Comparison of ENCODE assay signal across 12 cellular contexts in genomic region chr16:48367443-48368049, GRCh38. TPM values are rescaled to one million over a fixed set of nuclear protein-coding genes. Genes with fewer than 3 reads are reported as not detected.
DNase-seq lines count a peak whose midpoint lies in the region; ATAC-seq, FAIRE-seq and TF ChIP-seq lines count a peak whose summit lies in the region.
"Had no signal": no experiment of that assay in that cellular context is flagged by ENCODE, and none has a peak within 500 bp of the region (broad histone marks: within the 10 kb centered on the region; RNA-seq: fewer than 3 reads in every experiment).

No MANE protein-coding gene starts in this region.

- TF ChIP-seq CTCF in Loucy (conservative IDR thresholded peaks at IDR 0.05; ENCODE audit: low read length) (no peak), astrocyte (IDR thresholded peaks at IDR 0.05; ENCODE audit: insufficient read depth, low read depth, low read length) (no peak), neural cell (IDR thresholded peaks at IDR 0.05; ENCODE audit: poor library complexity, severe bottlenecking) (no peak)

- no peaks in the 10 kb centered on the region for H3K36me3 ChIP-seq in Loucy (ENCODE audit: insufficient read depth, low read length)
- no peaks in the 10 kb centered on the region for H3K36me3 ChIP-seq in astrocyte (ENCODE audit: insufficient read depth, low read length)
- no peaks in the 10 kb centered on the region for H3K36me3 ChIP-seq in neural cell (ENCODE audit: insufficient read depth, low read length)

- H3K4me3 Mint-ChIP-seq in astrocyte (ENCODE audit: unreplicated experiment) = no peak overlapping the region

- H3K4me1 Mint-ChIP-seq in astrocyte (ENCODE audit: low read depth, unreplicated experiment) = peaks cover 38% of the 10 kb centered on the region

- H3K27me3 ChIP-seq in Loucy (ENCODE audit: insufficient read depth, low read length, poor library complexity, severe bottlenecking) (no peaks in the 10 kb centered on the region), astrocyte (ENCODE audit: insufficient read depth, low read length) (no peaks in the 10 kb centered on the region), neural cell (ENCODE audit: insufficient read depth, low read depth, low read length) (no peaks in the 10 kb centered on the region)

- CTCF ChIA-PET in HEK293T (lab: Yijun Ruan, JAX) = no interaction called here

- POLR2A ChIA-PET in HEK293T (lab: Yijun Ruan, JAX) = interaction anchor here (4.1 kb wide), 1 partner anchor 17 kb away, joined by 44 read pairs; the partner anchor contains the start of gene SIAH1

- H3K9me2 ChIP-seq in Loucy (replicated peaks; ENCODE audit: low read depth, low read length) (no peaks in the 10 kb centered on the region), neural cell (ENCODE audit: insufficient read depth, low read length) (no peaks in the 10 kb centered on the region)

- no peak overlapping the region for H2AFZ ChIP-seq in Loucy (ENCODE audit: low read length)
- no peak overlapping the region for H2AFZ ChIP-seq in astrocyte (ENCODE audit: low read depth, low read length)
- H2AFZ ChIP-seq in neural cell (ENCODE audit: low read depth, low read length) = no peak overlapping the region

- ATAC-seq in Right ventricle myocardium inferior = no peak
- ATAC-seq: stimulated activated naive B cell treated with anti-CD40 and anti-IgM and Interleukin-4, amounts not matched to agents 10 μg/mL and 1 μg/mL and 100 μg/mL, for 72 hours had no signal

- H3F3A ChIP-seq in Loucy (ENCODE audit: low read depth) (no peaks in the 10 kb centered on the region), neural cell (ENCODE audit: insufficient read depth, low read length, poor library complexity, severe bottlenecking) (peaks cover 3% of the 10 kb centered on the region)

- DNase-seq in DMS 273 (lab: John Stamatoyannopoulos, UW; ENCODE audit: unreplicated experiment) (peak; percentile 36), DMS 273 treated with DMSO at 0.1 percent for 48 hours (lab: John Stamatoyannopoulos, UW) (no peak), astrocyte (ENCODE audit: low read depth) (no peak), COLO829 (ENCODE audit: low spot score) (no peak), HEK293T (ENCODE audit: extremely low spot score) (no peak), Right ventricle myocardium inferior (ENCODE audit: missing footprints) (no peak)
- DNase-seq: GOT3; stimulated activated CD4-positive, alpha-beta T cell treated with anti-CD3 and anti-CD28 coated beads, Interleukin-15, amount 100 ng/mL, for 24 hours; stimulated activated naive B cell treated with anti-CD40 and anti-IgM and Interleukin-4, amounts not matched to agents 10 μg/mL and 1 μg/mL and 100 μg/mL, for 72 hours had no signal

- peak overlapping the region; percentile 98 for H3K27ac Mint-ChIP-seq in astrocyte (ENCODE audit: unreplicated experiment)

- no peak for TF ChIP-seq EP300 in neural cell (conservative IDR thresholded peaks at IDR 0.05; ENCODE audit: poor library complexity, severe bottlenecking)

- H3K27me3 Mint-ChIP-seq in astrocyte (ENCODE audit: low read depth, unreplicated experiment) = no peaks in the 10 kb centered on the region
- H3K27me3 Mint-ChIP-seq: stimulated activated naive B cell treated with anti-CD40 and anti-IgM and Interleukin-4, amounts not matched to agents 10 μg/mL and 1 μg/mL and 100 μg/mL, for 72 hours had no signal

- H3K36me3 Mint-ChIP-seq in astrocyte (ENCODE audit: low read depth, unreplicated experiment) = no peaks in the 10 kb centered on the region
- H3K36me3 Mint-ChIP-seq: stimulated activated naive B cell treated with anti-CD40 and anti-IgM and Interleukin-4, amounts not matched to agents 10 μg/mL and 1 μg/mL and 100 μg/mL, for 72 hours had no signal

- peak overlapping the region; percentile 73 for H3K27ac ChIP-seq in astrocyte (ENCODE audit: low read depth, low read length)
- no peak overlapping the region for H3K27ac ChIP-seq in neural cell (ENCODE audit: low read length)

- intact Hi-C loops in Right ventricle myocardium inferior (cut with DNase I) = loop anchor here (5.0 kb wide), 1 partner anchor 170 kb away; no protein-coding TSS in a partner anchor

- H3K4me1 ChIP-seq in Loucy (ENCODE audit: insufficient read depth, low read length, poor library complexity, severe bottlenecking) = peaks cover 20% of the 10 kb centered on the region
- H3K4me1 ChIP-seq in astrocyte (ENCODE audit: insufficient read depth, low read length) = peaks cover 22% of the 10 kb centered on the region

- TF ChIP-seq RAD21 in neural cell (conservative IDR thresholded peaks at IDR 0.05) = no peak

- H3K4me2 ChIP-seq in Loucy (ENCODE audit: low read depth, low read length, poor library complexity, severe bottlenecking) (peak overlapping the region; percentile 77), astrocyte (ENCODE audit: low read length) (peak overlapping the region; percentile 27), neural cell (ENCODE audit: low read length) (peak overlapping the region; percentile 3)

- peak overlapping the region; percentile 69 for H3K4me3 ChIP-seq in Loucy (ENCODE audit: low read length, poor library complexity, severe bottlenecking)
- H3K4me3 ChIP-seq in astrocyte (ENCODE audit: insufficient read depth, low read depth, low read length) = no peak overlapping the region
- H3K4me3 ChIP-seq in neural cell (ENCODE audit: low read length) = no peak overlapping the region

- no peaks in the 10 kb centered on the region for H3K9me3 ChIP-seq in Loucy (ENCODE audit: insufficient read depth, low read depth, low read length)
- no peaks in the 10 kb centered on the region for H3K9me3 ChIP-seq in astrocyte (ENCODE audit: insufficient read depth, low read depth, low read length)
- no peaks in the 10 kb centered on the region for H3K9me3 ChIP-seq in neural cell (ENCODE audit: low read length)

- peaks cover 97% of the 10 kb centered on the region for H4K20me1 ChIP-seq in Loucy (ENCODE audit: insufficient read depth, low read length, poor library complexity, severe bottlenecking)
- H4K20me1 ChIP-seq in astrocyte (ENCODE audit: insufficient read depth, low read length) = peaks cover 94% of the 10 kb centered on the region
- H4K20me1 ChIP-seq in neural cell (ENCODE audit: insufficient read depth) = peaks cover 63% of the 10 kb centered on the region

- no peak for FAIRE-seq in astrocyte (lab: Jason Lieb, UNC)
- FAIRE-seq: TTC549 had no signal

- peaks cover 4% of the 10 kb centered on the region for H3K9me3 Mint-ChIP-seq in astrocyte (ENCODE audit: unreplicated experiment)
- H3K9me3 Mint-ChIP-seq: stimulated activated naive B cell treated with anti-CD40 and anti-IgM and Interleukin-4, amounts not matched to agents 10 μg/mL and 1 μg/mL and 100 μg/mL, for 72 hours had no signal

- H3K9ac ChIP-seq in Loucy (ENCODE audit: low read depth, low read length, poor library complexity, severe bottlenecking) = no peak overlapping the region
- no peak overlapping the region for H3K9ac ChIP-seq in astrocyte (ENCODE audit: low read length)
- H3K9ac ChIP-seq in neural cell (ENCODE audit: low read length) = no peak overlapping the region

- H3K79me2 ChIP-seq in Loucy (ENCODE audit: insufficient read depth, low read length) = peaks cover 99% of the 10 kb centered on the region
- peaks cover 98% of the 10 kb centered on the region for H3K79me2 ChIP-seq in astrocyte (ENCODE audit: insufficient read depth, low read length)
- H3K79me2 ChIP-seq in neural cell (replicated peaks; ENCODE audit: insufficient read depth, low read length) = peaks cover 94% of the 10 kb centered on the region

TF ChIP-seq in neural cell, 6 proteins besides CTCF, POLR2A, EP300 and RAD21 (continues in another document):
- TF ChIP-seq MXI1 (conservative IDR thresholded peaks at IDR 0.05; ENCODE audit: poor library complexity, severe bottlenecking) (no peak), POLR2AphosphoS5 (IDR thresholded peaks at IDR 0.05) (no peak)

TF ChIP-seq in HEK293T, 16 proteins besides CTCF, POLR2A, EP300 and RAD21:
- no peak for TF ChIP-seq PKNOX1 (IDR thresholded peaks at IDR 0.05)
- no peak for TF ChIP-seq SP1 (IDR thresholded peaks at IDR 0.05)
- no peak for TF ChIP-seq ZNF384 (IDR thresholded peaks at IDR 0.05)
- TF ChIP-seq TARDBP (IDR thresholded peaks at IDR 0.05) = no peak
- no peak for TF ChIP-seq BHLHE40 (IDR thresholded peaks at IDR 0.05; ENCODE audit: borderline replicate concordance)
- TF ChIP-seq NFRKB (IDR thresholded peaks at IDR 0.05) = no peak
- no peak for TF ChIP-seq SUZ12 (IDR thresholded peaks at IDR 0.05)
- no peak for TF ChIP-seq LEF1 (IDR thresholded peaks at IDR 0.05; ENCODE audit: borderline replicate concordance)
- no peak for TF ChIP-seq FOXM1 (IDR thresholded peaks at IDR 0.05; ENCODE audit: borderline replicate concordance)
- TF ChIP-seq ELF4 (IDR thresholded peaks at IDR 0.05) = no peak
- no peak for TF ChIP-seq FOXK2 (IDR thresholded peaks at IDR 0.05)
- TF ChIP-seq FOXA1 (IDR thresholded peaks at IDR 0.05) = no peak

RNA-seq across cellular contexts. Expression of gene SIAH1, which starts 17.7 kb away (rescaled TPM):
- total RNA-seq in astrocyte = 22.5 and 24.4 TPM in 2 replicates
- polyA plus RNA-seq in neural cell = 91.3 and 96.6 TPM in 2 replicates
- polyA minus RNA-seq in neural cell = 157 and 166 TPM in 2 replicates
- total RNA-seq in Right ventricle myocardium inferior = 16.1 TPM

Comparison
In these comparisons a context has a peak if more than half of its experiments do, and no peak if none do; other contexts are left out.
1. H3K4me2 ChIP-seq: peak in every context shown above with its lines; median percentile 77 in Loucy; 27 in astrocyte; 3 in neural cell.